8 cellular contexts compared by ENCODE assay signal in the genomic region with DNA sequence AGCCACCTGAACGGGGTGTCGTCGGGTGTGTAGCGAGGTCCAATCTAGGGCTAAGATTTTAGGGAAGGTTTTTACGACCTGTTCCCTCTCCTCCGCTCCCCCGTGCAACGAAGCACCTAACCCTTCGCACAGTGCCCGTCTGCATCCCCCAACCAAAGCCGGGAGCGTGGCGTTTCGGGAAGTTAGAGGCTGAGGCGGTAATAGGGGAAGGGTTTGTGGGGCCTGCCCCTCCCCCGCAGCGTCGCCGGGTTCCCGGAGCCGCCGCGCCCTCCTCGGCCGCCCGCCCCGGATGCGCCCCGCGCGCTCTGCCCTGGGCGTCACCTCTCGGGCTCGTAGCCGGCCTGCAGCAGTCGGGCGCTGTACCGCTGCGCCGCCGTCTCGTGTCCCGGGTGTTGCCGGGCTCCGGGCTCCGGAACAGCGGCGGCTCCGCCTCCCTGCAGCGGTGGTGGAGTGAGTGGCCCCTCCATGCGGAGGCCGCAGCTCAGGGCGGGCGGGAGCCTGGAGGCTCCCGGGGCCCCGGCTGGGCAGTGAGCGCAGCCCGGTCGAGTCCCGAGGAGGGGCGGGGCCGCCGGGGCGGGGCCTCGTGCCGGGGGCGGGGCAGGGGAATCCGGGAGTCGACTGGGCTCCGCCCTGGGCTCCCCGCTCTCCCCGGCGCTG. TPM values are rescaled to one million over a fixed set of nuclear protein-coding genes. Genes with fewer than 3 reads are reported as not detected.
A peak's percentile ranks its signal among the peaks of the same experiment; 100 is the strongest.
DNase-seq lines count a peak whose midpoint lies in the region; ATAC-seq, FAIRE-seq and TF ChIP-seq lines count a peak whose summit lies in the region.

A gene (minus strand): TSS at position 548 of the 657 bp plus-strand sequence. CDS start 81 bp downstream, at position 467.

- peak; percentile 52 for FAIRE-seq in GM18507 (lab: Jason Lieb, UNC)

- no peaks in the 10 kb centered on the region for H3K36me3 ChIP-seq in duodenal mucosa (ENCODE audit: control insufficient read depth in 1 of 2, insufficient read depth in 2 of 2, low read length in 2 of 2)
- H3K36me3 ChIP-seq in lower lobe of right lung: no peaks in the 10 kb centered on the region

- peak within 1 kb of the TSS; percentile 81 to 93 for H3K4me3 ChIP-seq in duodenal mucosa (ENCODE audit: low read depth in 1 of 2, low read length in 2 of 2)
- H3K4me3 ChIP-seq in lower lobe of right lung: peak within 1 kb of the TSS; percentile 77

- DNase-seq in ACHN: peak; percentile 82
- DNase-seq in GM18507 (ENCODE audit: extremely low spot score, insufficient read length, low read depth): peak; percentile 91
- peak; percentile 71 for DNase-seq in NCI-H460 (ENCODE audit: extremely low read depth, low read depth)
- DNase-seq in activated CD4-positive, alpha-beta T cell treated with anti-CD3 and anti-CD28 coated beads, Interleukin-2, amount 50 U/mL, for 1 hour: peak; percentile 81
- peak; percentile 94 for DNase-seq in lower lobe of right lung
- peak; percentile 61 to 91 (median 68) for DNase-seq in stimulated activated CD4-positive, alpha-beta T cell treated with anti-CD3 and anti-CD28 coated beads, TNF-alpha, amount 100 ng/mL, for 1 hour (ENCODE audit: low read depth in 3 of 3, low spot score in 1 of 3)

- H3K27ac ChIP-seq in duodenal mucosa (ENCODE audit: low read depth, low read length): peak within 1 kb of the TSS; percentile 63
- H3K27ac ChIP-seq in lower lobe of right lung: peak within 1 kb of the TSS; percentile 98

- H3K27me3 ChIP-seq in duodenal mucosa (ENCODE audit: control insufficient read depth in 1 of 2, insufficient read depth in 2 of 2, low read length in 2 of 2) (peaks cover 3 to 4% of the 10 kb centered on the region in 2 donors), lower lobe of right lung (ENCODE audit: low read depth) (no peaks in the 10 kb centered on the region)

- in situ Hi-C loops in ACHN (cut with HindIII; ENCODE audit: low pct_ligation_motif_present, low pct_unique_long_range_greater_than_20kb, low sequenced_read_pairs): no loop called here

- H3K4me1 ChIP-seq in duodenal mucosa (ENCODE audit: control insufficient read depth in 1 of 2, insufficient read depth in 2 of 2, low read length in 2 of 2) (peaks cover 22 to 33% of the 10 kb centered on the region in 2 donors), lower lobe of right lung (peaks cover 54% of the 10 kb centered on the region)

- H3K9me3 ChIP-seq in duodenal mucosa (ENCODE audit: control insufficient read depth in 1 of 2, low read length in 2 of 2): no peaks in the 10 kb centered on the region
- H3K9me3 ChIP-seq in lower lobe of right lung: no peaks in the 10 kb centered on the region

- intact Hi-C loops in lower lobe of right lung (cut with DNase I): no loop called here

- peak; percentile 68 for ATAC-seq in HG02970 (IDR thresholded peaks at IDR 0.05; ENCODE audit: low FRiP score, unreplicated experiment)
- peak; percentile 95 to 97 for ATAC-seq in lower lobe of right lung

- TF ChIP-seq CTCF in lower lobe of right lung (IDR thresholded peaks at IDR 0.05): no peak

- H3K9ac ChIP-seq in duodenal mucosa (ENCODE audit: low read depth in 1 of 2, low read length in 2 of 2): peak within 1 kb of the TSS; percentile 70 to 84

RNA-seq across cellular contexts. Expression of the gene that starts here (rescaled TPM):
- total RNA-seq in NCI-H460 (2014; rRNA removed; shearing (Covaris generic)): 84.5 and 88.9 TPM in 2 replicates
- 164 and 169 TPM in 2 replicates for polyA plus RNA-seq in NCI-H460 (2014; cell fraction: nucleus; rRNA removed)
- 93.4 TPM for total RNA-seq in lower lobe of right lung

Comparison
In these comparisons a context has a peak if more than half of its experiments do, and no peak if none do; other contexts are left out.
1. Peak in every context shown above with its lines: DNase-seq, ATAC-seq, H3K4me3 ChIP-seq and H3K27ac ChIP-seq.